In genomic region chr15:90413411-90414379, GRCh38 we compare ENCODE assay signal across 1 cellular context.
TF ChIP-seq lines count a peak whose summit lies in the region.

No MANE protein-coding gene starts in this region.

TF ChIP-seq in HepG2, 621 proteins besides CTCF, POLR2A, EP300 and RAD21 (continued from another document):
- TF ChIP-seq ATF6 (CRISPR knock-in tag; conservative IDR thresholded peaks at IDR 0.05), result no peak
- TF ChIP-seq LCORL (IDR thresholded peaks at IDR 0.05), result no peak
- no peak for TF ChIP-seq LCORL (CRISPR knock-in tag; IDR thresholded peaks at IDR 0.05)
- TF ChIP-seq HOXA9 (CRISPR knock-in tag; IDR thresholded peaks at IDR 0.05; ENCODE audit: borderline replicate concordance), result no peak
- TF ChIP-seq ZSCAN12 (CRISPR knock-in tag; IDR thresholded peaks at IDR 0.05), result no peak
- no peak for TF ChIP-seq ELF3 (CRISPR knock-in tag; IDR thresholded peaks at IDR 0.05)
- TF ChIP-seq HIVEP1 (CRISPR knock-in tag; IDR thresholded peaks at IDR 0.05), result no peak
- no peak for TF ChIP-seq MLXIP (CRISPR knock-in tag; IDR thresholded peaks at IDR 0.05; ENCODE audit: borderline replicate concordance)
- TF ChIP-seq ZNF777 (CRISPR knock-in tag; IDR thresholded peaks at IDR 0.05), result no peak
- no peak for TF ChIP-seq KAT7 (CRISPR knock-in tag; IDR thresholded peaks at IDR 0.05; ENCODE audit: borderline replicate concordance)
- no peak for TF ChIP-seq CAMTA2 (CRISPR knock-in tag; IDR thresholded peaks at IDR 0.05; ENCODE audit: borderline replicate concordance)
- no peak for TF ChIP-seq ZBTB14 (CRISPR knock-in tag; IDR thresholded peaks at IDR 0.05)
